ENCODE assay signal across 12 cellular contexts in genomic region chr9:127707766-127708165, GRCh38. TPM values are rescaled to one million over a fixed set of nuclear protein-coding genes. Genes with fewer than 3 reads are reported as not detected.
A peak's percentile ranks its signal among the peaks of the same experiment; 100 is the strongest.
DNase-seq lines count a peak whose midpoint lies in the region; ATAC-seq and TF ChIP-seq lines count a peak whose summit lies in the region.
"Had no signal": no experiment of that assay in that cellular context is flagged by ENCODE, and none has a peak within 500 bp of the region (broad histone marks: within the 10 kb centered on the region; RNA-seq: fewer than 3 reads in every experiment).

No MANE protein-coding gene starts in this region.

- ATAC-seq in HG02885 (IDR thresholded peaks at IDR 0.05; ENCODE audit: poor library complexity, unreplicated experiment) = no peak

- peaks cover 3% of the 10 kb centered on the region for H3K27me3 Mint-ChIP-seq in progenitor cell of endocrine pancreas

- H3K27ac ChIP-seq in tibial nerve (no peak overlapping the region), suprapubic skin (no peak overlapping the region)

- no peak for DNase-seq in GM12864 (ENCODE audit: low read depth)
- peak; percentile 53 for DNase-seq in HuH-7.5 (ENCODE audit: low spot score)
- DNase-seq in activated CD4-positive, alpha-beta T cell treated with anti-CD3 and anti-CD28 coated beads for 48 hours = peak; percentile 47
- peak; percentile 26 for DNase-seq in kidney tubule cell (ENCODE audit: low spot score)
- no peak for DNase-seq in progenitor cell of endocrine pancreas (ENCODE audit: low spot score, unreplicated experiment)
- DNase-seq in tibial nerve (ENCODE audit: low spot score in 2 of 2) = no peak
- no peak for DNase-seq in suprapubic skin (ENCODE audit: low spot score in 2 of 2)
- DNase-seq: NCI-H1048, retina had no signal

- TF ChIP-seq POLR2A in tibial nerve (IDR thresholded peaks at IDR 0.05) (no peak), suprapubic skin (IDR thresholded peaks at IDR 0.05) (no peak)

- H3K4me3 Mint-ChIP-seq in progenitor cell of endocrine pancreas (ENCODE audit: low read depth) = no peak overlapping the region

- WGBS in tibial nerve, 2 donors = 47 to 57% methylated on average over 4 to 5 of the region's 5 CpGs
- 67% methylated on average over 3 of the region's 5 CpGs for WGBS in suprapubic skin

- H3K4me3 ChIP-seq in GM12864 (ENCODE audit: low read depth, low read length) (no peak overlapping the region), tibial nerve (no peak overlapping the region), suprapubic skin (no peak overlapping the region)

- H3K36me3 Mint-ChIP-seq in progenitor cell of endocrine pancreas (ENCODE audit: insufficient read depth) = no peaks in the 10 kb centered on the region

- H3K9me3 ChIP-seq in tibial nerve = no peaks in the 10 kb centered on the region
- H3K9me3 ChIP-seq in suprapubic skin = no peaks in the 10 kb centered on the region

- peaks cover 0 to 9% of the 10 kb centered on the region in 2 donors for H3K27me3 ChIP-seq in tibial nerve
- H3K27me3 ChIP-seq in suprapubic skin = no peaks in the 10 kb centered on the region

- TF ChIP-seq CTCF in GM12864 (IDR thresholded peaks at IDR 0.05; ENCODE audit: low read depth, low read length, missing control alignments) (peak; percentile 32), progenitor cell of endocrine pancreas (IDR thresholded peaks at IDR 0.05; ENCODE audit: unreplicated experiment) (no peak), tibial nerve (IDR thresholded peaks at IDR 0.05) (no peak), suprapubic skin (IDR thresholded peaks at IDR 0.05) (no peak)

- peaks cover 0 to 10% (median 0%) of the 10 kb centered on the region in 3 donors for H3K36me3 ChIP-seq in tibial nerve
- no peaks in the 10 kb centered on the region for H3K36me3 ChIP-seq in suprapubic skin

- TF ChIP-seq EP300 in tibial nerve (IDR thresholded peaks at IDR 0.05) = no peak
- TF ChIP-seq EP300 in suprapubic skin (IDR thresholded peaks at IDR 0.05) = no peak

- no peaks in the 10 kb centered on the region for H3K9me3 Mint-ChIP-seq in progenitor cell of endocrine pancreas (ENCODE audit: low read depth)

- H3K4me1 Mint-ChIP-seq in progenitor cell of endocrine pancreas (ENCODE audit: low read depth) = peaks cover 1% of the 10 kb centered on the region

- H3K4me1 ChIP-seq in tibial nerve = no peaks in the 10 kb centered on the region
- H3K4me1 ChIP-seq in suprapubic skin = peaks cover 2% of the 10 kb centered on the region

- no peak overlapping the region for H3K27ac Mint-ChIP-seq in progenitor cell of endocrine pancreas

RNA-seq across cellular contexts. Expression of gene CFAP157, which starts 1.0 kb away (rescaled TPM):
- 1.2 and 1.3 TPM in 2 replicates for total RNA-seq in progenitor cell of endocrine pancreas
- 1 to 10 TPM in 1 of 4 donors, under 1 TPM in 1, not detected in 2; 0.90 to 1.2 TPM for total RNA-seq in tibial nerve
- total RNA-seq in suprapubic skin = under 1 TPM in 2 of 4 donors, not detected in 2; 0.24 to 0.57 TPM
- total RNA-seq: T-helper 2 cell treated with Interferon-gamma antibody and Interleukin-4, amounts not matched to agents 100 ng/mL and 5 ng/mL, for 36 hours had no signal

RNA-seq across cellular contexts. Expression of gene PTRH1, which starts 7.7 kb away (rescaled TPM):
- 11.3 and 11.9 TPM in 2 replicates for total RNA-seq in progenitor cell of endocrine pancreas
- total RNA-seq in tibial nerve = 10 to 100 TPM in 3 of 4 donors, 1 to 10 TPM in 1; 8.4 to 46.7 (median 23.7) TPM
- 10 to 100 TPM in 3 of 4 donors, 1 to 10 TPM in 1; 7.4 to 58.4 (median 41.6) TPM for total RNA-seq in suprapubic skin

RNA-seq across cellular contexts. Expression of gene TTC16, which starts 8.1 kb away (rescaled TPM):
- total RNA-seq in progenitor cell of endocrine pancreas = 0.07 TPM in 1 of 2 replicates, not detected in the other
- under 1 TPM in 1 of 4 donors, not detected in 3; 0.30 TPM for total RNA-seq in tibial nerve
- total RNA-seq in suprapubic skin = under 1 TPM in 2 of 4 donors, not detected in 2; 0.16 to 0.21 TPM
- total RNA-seq: temporal lobe had no signal

RNA-seq across cellular contexts. Expression of gene TOR2A, which starts 27.3 kb away (rescaled TPM):
- total RNA-seq in progenitor cell of endocrine pancreas (21.8 and 24.2 TPM in 2 replicates), tibial nerve (10 to 100 TPM; 13.3 to 15.3 (median 14.4) TPM), suprapubic skin (10 to 100 TPM; 16.1 to 24.3 (median 19.3) TPM)

Comparison
In these comparisons a context has a peak if more than half of its experiments do, and no peak if none do; other contexts are left out.
1. DNase-seq: peak in HuH-7.5 (single experiment), activated CD4-positive, alpha-beta T cell treated with anti-CD3 and anti-CD28 coated beads for 48 hours (single experiment) and kidney tubule cell (single experiment); none in GM12864 (single experiment), progenitor cell of endocrine pancreas (single experiment), tibial nerve (0 of 2) and suprapubic skin (0 of 2).